ENCODE assay signal across 24 cellular contexts in the genomic region with DNA sequence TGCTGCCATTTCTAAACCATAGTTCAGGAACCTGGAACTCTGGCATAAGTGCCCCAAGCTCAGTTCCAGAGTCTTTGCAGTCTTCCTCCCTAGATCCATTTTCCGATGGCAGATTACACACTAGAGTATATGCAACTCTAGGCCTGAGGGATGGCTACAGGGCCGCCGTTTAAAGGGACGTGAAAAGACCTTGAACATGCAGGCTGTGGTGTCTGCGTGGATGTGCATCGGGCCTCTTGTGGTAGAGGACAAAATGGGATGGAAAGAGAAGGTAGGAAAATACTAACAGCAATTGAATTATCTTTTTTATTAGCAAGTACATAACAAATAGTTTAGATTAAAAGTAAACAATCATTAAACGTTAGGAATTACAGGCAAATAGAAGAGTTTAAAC.
"Had no signal": no experiment of that assay in that cellular context is flagged by ENCODE, and none has a peak within 500 bp of the region (broad histone marks: within the 10 kb centered on the region; RNA-seq: fewer than 3 reads in every experiment).

No MANE protein-coding gene starts in this region.

- H3K9me3 ChIP-seq: neutrophil, pancreas, psoas muscle, right lobe of liver, sigmoid colon, stomach, thoracic aorta, thyroid gland, tibial nerve, upper lobe of right lung, uterus had no signal

- H3K4me3 ChIP-seq: neural progenitor cell, pancreas, psoas muscle, right lobe of liver, sigmoid colon, stomach, thoracic aorta, thyroid gland, tibial nerve, upper lobe of right lung, uterus had no signal

- H3K27ac ChIP-seq: neural progenitor cell, neutrophil, pancreas, psoas muscle, right lobe of liver, sigmoid colon, stomach, thoracic aorta, tibial nerve, upper lobe of right lung, uterus had no signal

- DNase-seq: naive thymus-derived CD4-positive, alpha-beta T cell; natural killer cell; nucleus accumbens; psoas muscle; right cardiac atrium; right lobe of liver; sigmoid colon; small intestine; stimulated activated CD4-positive, alpha-beta T cell treated with anti-CD3 and anti-CD28 coated beads, Interleukin-15, amount 100 ng/mL, for 24 hours; stimulated activated CD4-positive, alpha-beta T cell treated with anti-CD3 and anti-CD28 coated beads, Interleukin-2, amount 100 ng/mL, for 24 hours; stimulated activated CD4-positive, alpha-beta T cell treated with anti-CD3 and anti-CD28 coated beads, Interleukin-2, amount 100 ng/mL, for 48 hours; stimulated activated CD4-positive, alpha-beta T cell treated with anti-CD3 and anti-CD28 coated beads, Interleukin-4, amount 100 ng/mL, for 24 hours; stimulated activated naive B cell treated with anti-CD40 and anti-IgM and Interleukin-4, amounts not matched to agents 10 μg/mL and 1 μg/mL and 100 μg/mL, for 72 hours; stimulated activated naive CD4-positive, alpha-beta T cell treated with Interleukin-2 at 50 U/mL for 16 hours; stomach; thyroid gland; upper lobe of right lung; uterus had no signal

- H2AFZ ChIP-seq: neural progenitor cell had no signal

- H3K27me3 ChIP-seq: neural progenitor cell, neutrophil, pancreas, right lobe of liver, sigmoid colon, stomach, thyroid gland, tibial nerve, upper lobe of right lung, uterus had no signal

- H3K36me3 ChIP-seq: neural progenitor cell, neutrophil, pancreas, right lobe of liver, sigmoid colon, stomach, thoracic aorta, thyroid gland, tibial nerve, upper lobe of right lung, uterus had no signal

- ATAC-seq: natural killer cell; pancreas; psoas muscle; right cardiac atrium; right lobe of liver; stimulated activated effector memory CD8-positive, alpha-beta T cell treated with anti-CD3 and anti-CD28 coated beads, Interleukin-12 subunit alpha, Interleukin-12 subunit beta, amount 100 ng/mL, for 72 hours; upper lobe of right lung had no signal

- H3K9ac ChIP-seq: neural progenitor cell had no signal

- H3K4me2 ChIP-seq: neural progenitor cell had no signal

- H3K4me1 ChIP-seq: neural progenitor cell, psoas muscle, right lobe of liver, sigmoid colon, upper lobe of right lung, uterus had no signal
